ENCODE assay signal across 14 cellular contexts in the genomic region with DNA sequence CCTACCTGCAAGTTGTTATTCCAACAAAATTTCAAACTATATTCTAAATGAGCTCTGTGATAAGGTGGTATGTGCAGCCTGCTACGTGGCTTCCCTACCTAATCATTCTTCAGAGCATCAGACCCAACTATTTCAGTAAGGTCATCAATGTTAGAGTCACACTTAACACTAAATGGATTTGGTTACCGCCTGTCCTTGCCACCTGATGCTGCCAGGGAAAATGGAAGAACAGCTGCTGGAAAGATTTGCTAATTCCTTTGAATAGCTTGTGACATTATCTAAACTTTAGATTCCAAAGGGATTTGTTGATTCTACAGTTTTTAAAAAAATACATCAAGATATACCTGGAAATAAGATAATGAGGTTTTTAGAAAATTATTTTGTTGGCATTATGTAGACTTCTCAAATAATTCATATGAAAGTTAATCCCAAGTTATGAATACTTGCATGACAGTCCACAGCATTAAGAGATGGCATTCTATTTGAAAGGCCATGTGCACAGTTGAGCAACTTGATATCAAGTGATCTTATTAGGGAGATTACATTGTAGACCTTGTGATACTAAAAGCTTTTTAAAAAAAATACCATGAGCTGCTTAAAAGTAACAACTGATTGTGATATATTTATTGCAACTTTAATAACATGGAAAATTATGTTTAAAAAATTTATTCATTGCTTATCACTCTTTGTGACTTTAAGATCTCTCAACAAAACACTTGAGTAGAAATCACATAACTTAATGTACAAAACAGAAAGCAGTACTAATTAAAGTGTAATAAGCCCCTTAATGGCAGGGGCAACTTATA.
"Had no signal": no experiment of that assay in that cellular context is flagged by ENCODE, and none has a peak within 500 bp of the region (broad histone marks: within the 10 kb centered on the region; RNA-seq: fewer than 3 reads in every experiment).

No MANE protein-coding gene starts in this region.

- H3K36me3 ChIP-seq: sigmoid colon, stomach, thoracic aorta had no signal

- H3K4me1 ChIP-seq: sigmoid colon had no signal

- DNase-seq: activated CD4-positive, alpha-beta T cell treated with anti-CD3 and anti-CD28 coated beads, Interleukin-2, amount 10 ng/mL, durations not matched to agents 7 days and 5 days; activated CD8-positive, alpha-beta memory T cell treated with anti-CD3 and anti-CD28 coated beads, Interleukin-2, amount 50 U/mL, for 48 hours; activated gamma-delta T cell; activated T-cell treated with anti-CD3 and anti-CD28 coated beads, Interleukin-2, amount 50 U/mL, for 72 hours; cortex of kidney; effector memory CD4-positive, alpha-beta T cell; foreskin keratinocyte; kidney glomerular epithelial cell; left ventricle myocardium superior; sigmoid colon; stimulated activated CD4-positive, alpha-beta T cell treated with anti-CD3 and anti-CD28 coated beads, Interleukin-12 subunit alpha, Interleukin-12 subunit beta, amount 100 ng/mL, for 4 hours; stimulated activated CD4-positive, alpha-beta T cell treated with anti-CD3 and anti-CD28 coated beads, Interleukin-2, amount 100 ng/mL, for 24 hours; stomach had no signal

- H3K27ac ChIP-seq: foreskin keratinocyte, sigmoid colon, stomach, thoracic aorta had no signal

- H3K4me3 ChIP-seq: sigmoid colon, stomach, thoracic aorta had no signal

- H3K27me3 ChIP-seq: foreskin keratinocyte, sigmoid colon, stomach had no signal

- ATAC-seq: activated T-cell treated with anti-CD3 and anti-CD28 coated beads, Interleukin-2, amount 50 U/mL, for 72 hours; foreskin keratinocyte had no signal

- H3K9me3 ChIP-seq: sigmoid colon, thoracic aorta had no signal
